In genomic region chr5:174520420-174521396, GRCh38 we compare ENCODE assay signal across 17 cellular contexts.
DNase-seq lines count a peak whose midpoint lies in the region; ATAC-seq and TF ChIP-seq lines count a peak whose summit lies in the region.
"Had no signal": no experiment of that assay in that cellular context is flagged by ENCODE, and none has a peak within 500 bp of the region (broad histone marks: within the 10 kb centered on the region; RNA-seq: fewer than 3 reads in every experiment).

No MANE protein-coding gene starts in this region.

- no peak for ATAC-seq in GM18907 (IDR thresholded peaks at IDR 0.05; ENCODE audit: unreplicated experiment)
- ATAC-seq: natural killer cell treated with Interleukin-12 subunit alpha and Interleukin-12 subunit beta and Interleukin-15 and Interleukin-18, amount 100 ng/mL, for 72 hours had no signal

- H3K36me3 ChIP-seq in Caco-2 (ENCODE audit: control insufficient read depth, insufficient read depth, low read length) (no peaks in the 10 kb centered on the region), endodermal cell (ENCODE audit: control insufficient read depth, insufficient read depth, low read length) (no peaks in the 10 kb centered on the region), uterus (no peaks in the 10 kb centered on the region), breast epithelium (no peaks in the 10 kb centered on the region)

- TF ChIP-seq CTCF in Caco-2 (IDR thresholded peaks at IDR 0.05; ENCODE audit: insufficient read depth in 1 of 2, low read depth in 1 of 2, low read length in 1 of 2, severe bottlenecking in 1 of 2, unreplicated experiment in 1 of 2) (peak in 1 of 2 experiments; percentile 32), endodermal cell (conservative IDR thresholded peaks at IDR 0.05) (peak; percentile 34), neural crest cell (conservative IDR thresholded peaks at IDR 0.05) (no peak), uterus (IDR thresholded peaks at IDR 0.05) (no peak), breast epithelium (IDR thresholded peaks at IDR 0.05) (no peak)

- H3K4me1 Mint-ChIP-seq in Caco-2 (ENCODE audit: low read depth, unreplicated experiment) (peaks cover 39% of the 10 kb centered on the region), endodermal cell (peaks cover 44% of the 10 kb centered on the region), neural crest cell (peaks cover 13% of the 10 kb centered on the region)

- H3K27me3 ChIP-seq in Caco-2 (replicated peaks; ENCODE audit: control insufficient read depth, insufficient read depth, low read length) = no peaks in the 10 kb centered on the region
- H3K27me3 ChIP-seq in endodermal cell (ENCODE audit: control insufficient read depth, insufficient read depth, low read length, poor library complexity, severe bottlenecking) = peaks cover 20% of the 10 kb centered on the region
- H3K27me3 ChIP-seq in uterus = no peaks in the 10 kb centered on the region
- H3K27me3 ChIP-seq in breast epithelium = no peaks in the 10 kb centered on the region

- POLR2A ChIA-PET in Caco-2 (lab: Charles Lee) = interaction anchor here (0.6 to 1.2 kb wide), 4 partner anchors 51 to 1000 kb away, joined by 3 to 4 read pairs (median 3); partner anchors contain the start of gene MSX2

- DNase-seq in Caco-2 = peak; percentile 94 to 97
- peak; percentile 66 for DNase-seq in NCI-H2227 treated with DMSO at 0.1 percent for 48 hours (lab: John Stamatoyannopoulos, UW)
- peak; percentile 94 for DNase-seq in endodermal cell
- DNase-seq in neural crest cell (ENCODE audit: low read depth, low spot score) = peak; percentile 20
- DNase-seq in activated CD4-positive, alpha-beta T cell treated with anti-CD3 and anti-CD28 coated beads for 4 hours = no peak
- no peak for DNase-seq in uterus
- no peak for DNase-seq in breast epithelium (ENCODE audit: low spot score in 2 of 2)
- DNase-seq: activated CD8-positive, alpha-beta memory T cell treated with anti-CD3 and anti-CD28 coated beads for 24 hours; activated naive CD4-positive, alpha-beta T cell treated with anti-CD3 and anti-CD28 coated beads for 36 hours; EL; kidney glomerular epithelial cell; NCI-H2081 treated with DMSO at 0.1 percent for 48 hours; T-helper 9 cell had no signal

- H3K9me3 Mint-ChIP-seq in Caco-2 (ENCODE audit: unreplicated experiment) (no peaks in the 10 kb centered on the region), endodermal cell (peaks cover 4% of the 10 kb centered on the region), neural crest cell (peaks cover 3% of the 10 kb centered on the region)
- H3K9me3 Mint-ChIP-seq: activated naive CD4-positive, alpha-beta T cell treated with anti-CD3 and anti-CD28 coated beads for 36 hours had no signal

- H3K9ac ChIP-seq in endodermal cell (ENCODE audit: extremely low read depth, low read length, poor library complexity, severe bottlenecking) = no peak overlapping the region
- H3K9ac ChIP-seq: KMS-11 had no signal

- H3K4me1 ChIP-seq in Caco-2 (peaks cover 54% of the 10 kb centered on the region), endodermal cell (ENCODE audit: control insufficient read depth, insufficient read depth, low read length) (peaks cover 9% of the 10 kb centered on the region), uterus (no peaks in the 10 kb centered on the region), breast epithelium (no peaks in the 10 kb centered on the region)

- WGBS in endodermal cell (ENCODE audit: insufficient coverage in 1 of 2, insufficient read length in 1 of 2), 2 experiments = 26 to 42% methylated on average over 9 to 19 of the region's 19 CpGs

- H3K27me3 Mint-ChIP-seq in Caco-2 (ENCODE audit: insufficient read depth, unreplicated experiment) (no peaks in the 10 kb centered on the region), endodermal cell (ENCODE audit: insufficient read depth) (peaks cover 65% of the 10 kb centered on the region), neural crest cell (ENCODE audit: low read depth) (peaks cover 3% of the 10 kb centered on the region)

- BruUV-seq in Caco-2 (replicated peaks; lab: Mats Ljungman, UMichigan) = no TSS peak

- H3K27ac Mint-ChIP-seq in Caco-2 (ENCODE audit: unreplicated experiment) (peak overlapping the region; percentile 80), endodermal cell (peak overlapping the region; percentile 7), neural crest cell (ENCODE audit: unreplicated experiment) (no peak overlapping the region)
- H3K27ac Mint-ChIP-seq: activated naive CD4-positive, alpha-beta T cell treated with anti-CD3 and anti-CD28 coated beads for 36 hours; natural killer cell treated with Interleukin-12 subunit alpha and Interleukin-12 subunit beta and Interleukin-15 and Interleukin-18, amount 100 ng/mL, for 72 hours had no signal

- no peak overlapping the region for H3K4me3 ChIP-seq in Caco-2 (ENCODE audit: low read depth, low read length)
- no peak overlapping the region for H3K4me3 ChIP-seq in endodermal cell (ENCODE audit: low read length)
- H3K4me3 ChIP-seq in uterus = no peak overlapping the region
- H3K4me3 ChIP-seq in breast epithelium = no peak overlapping the region
- H3K4me3 ChIP-seq: coronary artery had no signal

- H3K27ac ChIP-seq in endodermal cell (ENCODE audit: low read depth, low read length) (no peak overlapping the region), uterus (no peak overlapping the region), breast epithelium (no peak overlapping the region)
- H3K27ac ChIP-seq: coronary artery, KMS-11 had no signal

- intact Hi-C loops in Caco-2 (cut with micrococcal nuclease; ENCODE audit: unreplicated experiment) = loop anchor here (1.0 to 5.0 kb wide), 11 partner anchors 12 to 216 kb away; partner anchors contain the start of gene MSX2
- intact Hi-C loops in uterus (cut with DNase I; ENCODE audit: low total_unique reads) = no loop called here
- intact Hi-C loops in breast epithelium (cut with DNase I; ENCODE audit: low total_unique reads) = no loop called here

- no peak for TF ChIP-seq POLR2A in uterus (IDR thresholded peaks at IDR 0.05)
- no peak for TF ChIP-seq POLR2A in breast epithelium (IDR thresholded peaks at IDR 0.05)

- H3K4me3 Mint-ChIP-seq in Caco-2 (ENCODE audit: unreplicated experiment) = peak overlapping the region; percentile 57
- no peak overlapping the region for H3K4me3 Mint-ChIP-seq in endodermal cell
- no peak overlapping the region for H3K4me3 Mint-ChIP-seq in neural crest cell
- H3K4me3 Mint-ChIP-seq: activated naive CD4-positive, alpha-beta T cell treated with anti-CD3 and anti-CD28 coated beads for 36 hours; natural killer cell treated with Interleukin-12 subunit alpha and Interleukin-12 subunit beta and Interleukin-15 and Interleukin-18, amount 100 ng/mL, for 72 hours had no signal

- peaks cover 5% of the 10 kb centered on the region for H3K36me3 Mint-ChIP-seq in Caco-2 (ENCODE audit: insufficient read depth, unreplicated experiment)
- H3K36me3 Mint-ChIP-seq in endodermal cell (ENCODE audit: low read depth) = no peaks in the 10 kb centered on the region
- no peaks in the 10 kb centered on the region for H3K36me3 Mint-ChIP-seq in neural crest cell (ENCODE audit: low read depth)
- H3K36me3 Mint-ChIP-seq: natural killer cell treated with Interleukin-12 subunit alpha and Interleukin-12 subunit beta and Interleukin-15 and Interleukin-18, amount 100 ng/mL, for 72 hours had no signal

- CTCF ChIA-PET in Caco-2 (lab: Charles Lee) = interaction anchor here (0.6 to 1.9 kb wide), 10 partner anchors 8 to 273 kb away, joined by 3 to 32 read pairs (median 4); no protein-coding TSS in a partner anchor

- H3K9me3 ChIP-seq in Caco-2 (peaks cover 3% of the 10 kb centered on the region; the same call in 1 of the 2 replicates), endodermal cell (ENCODE audit: control insufficient read depth, low read length) (peaks cover 13% of the 10 kb centered on the region), uterus (no peaks in the 10 kb centered on the region), breast epithelium (no peaks in the 10 kb centered on the region)

Comparison
In these comparisons a context has a peak if more than half of its experiments do, and no peak if none do; other contexts are left out.
1. DNase-seq: peak in Caco-2 (2 of 2), NCI-H2227 treated with DMSO at 0.1 percent for 48 hours (single experiment), endodermal cell (single experiment) and neural crest cell (single experiment); none in activated CD4-positive, alpha-beta T cell treated with anti-CD3 and anti-CD28 coated beads for 4 hours (0 of 2), uterus (0 of 2) and breast epithelium (0 of 2).